Comparison of ENCODE assay signal across 10 cellular contexts in genomic region chr2:11103984-11104793, GRCh38.
DNase-seq lines count a peak whose midpoint lies in the region; ATAC-seq and TF ChIP-seq lines count a peak whose summit lies in the region.
"Had no signal": no experiment of that assay in that cellular context is flagged by ENCODE, and none has a peak within 500 bp of the region (broad histone marks: within the 10 kb centered on the region; RNA-seq: fewer than 3 reads in every experiment).

No MANE protein-coding gene starts in this region.

- in situ Hi-C loops in ACHN (cut with HindIII; ENCODE audit: low pct_ligation_motif_present, low pct_unique_long_range_greater_than_20kb, low sequenced_read_pairs) = loop anchor here (25.0 kb wide), 1 partner anchor 267 kb away; no protein-coding TSS in a partner anchor

- no peaks in the 10 kb centered on the region for H4K20me1 ChIP-seq in KMS-11 (ENCODE audit: insufficient read depth)

- no peaks in the 10 kb centered on the region for H3K79me2 ChIP-seq in KMS-11 (ENCODE audit: insufficient read depth, low read depth)

- TF ChIP-seq CTCF in KMS-11 (conservative IDR thresholded peaks at IDR 0.05; ENCODE audit: low read depth, low read length) (no peak), RWPE1 (conservative IDR thresholded peaks at IDR 0.05; ENCODE audit: low read depth) (no peak)

- POLR2A ChIA-PET in RWPE1 (lab: Yijun Ruan, JAX; ENCODE audit: low non-redundant PET) = no interaction called here

- DNase-seq in activated CD8-positive, alpha-beta memory T cell treated with anti-CD3 and anti-CD28 coated beads, Interleukin-2, amount 50 U/mL, for 24 hours (ENCODE audit: extremely low read depth) = peak; percentile 8
- DNase-seq in activated CD8-positive, alpha-beta memory T cell treated with anti-CD3 and anti-CD28 coated beads for 24 hours = no peak
- DNase-seq in central memory CD4-positive, alpha-beta T cell = peak; percentile 31
- no peak for DNase-seq in stimulated activated effector memory CD8-positive, alpha-beta T cell treated with anti-CD3 and anti-CD28 coated beads, Interleukin-12 subunit alpha, Interleukin-12 subunit beta, amount 100 ng/mL, for 72 hours (ENCODE audit: low spot score in 2 of 2)
- DNase-seq in NCI-H2029 treated with DMSO at 0.1 percent for 48 hours (lab: John Stamatoyannopoulos, UW) = no peak
- no peak for DNase-seq in ACHN
- no peak for DNase-seq in RWPE1 (ENCODE audit: low spot score)

- peak overlapping the region; percentile 71; the same call in 1 of the 2 replicates for H2AFZ ChIP-seq in KMS-11 (ENCODE audit: low read depth)

- no peak overlapping the region for H3K4me3 ChIP-seq in KMS-11 (IDR thresholded peaks at IDR 0.05; ENCODE audit: insufficient read depth, low read depth, low read length)
- H3K4me3 ChIP-seq: cardiac muscle cell had no signal

- H3K9me3 Mint-ChIP-seq in stimulated activated effector memory CD8-positive, alpha-beta T cell treated with anti-CD3 and anti-CD28 coated beads, Interleukin-12 subunit alpha, Interleukin-12 subunit beta, amount 100 ng/mL, for 72 hours = no peaks in the 10 kb centered on the region

- H3K36me3 Mint-ChIP-seq in stimulated activated effector memory CD8-positive, alpha-beta T cell treated with anti-CD3 and anti-CD28 coated beads, Interleukin-12 subunit alpha, Interleukin-12 subunit beta, amount 100 ng/mL, for 72 hours = no peaks in the 10 kb centered on the region

- H3K4me2 ChIP-seq in KMS-11 = peak overlapping the region; percentile 84

- no peaks in the 10 kb centered on the region for H3K27me3 ChIP-seq in KMS-11 (ENCODE audit: insufficient read depth, low read depth)
- H3K27me3 ChIP-seq: cardiac muscle cell had no signal

- CTCF ChIA-PET in RWPE1 (lab: Yijun Ruan, JAX) = interaction anchor here (0.6 to 0.7 kb wide), 2 partner anchors 43 to 192 kb away, joined by 3 to 4 read pairs; partner anchors contain the start of gene KCNF1

- peak; percentile 75 for ATAC-seq in stimulated activated effector memory CD8-positive, alpha-beta T cell treated with anti-CD3 and anti-CD28 coated beads, Interleukin-12 subunit alpha, Interleukin-12 subunit beta, amount 100 ng/mL, for 72 hours
- ATAC-seq: Right ventricle myocardium inferior had no signal

- no peak overlapping the region for H3K27ac Mint-ChIP-seq in stimulated activated effector memory CD8-positive, alpha-beta T cell treated with anti-CD3 and anti-CD28 coated beads, Interleukin-12 subunit alpha, Interleukin-12 subunit beta, amount 100 ng/mL, for 72 hours

- peaks cover 76% of the 10 kb centered on the region for H3K4me1 ChIP-seq in KMS-11 (ENCODE audit: low read depth, poor library complexity, severe bottlenecking)

- H3K36me3 ChIP-seq in KMS-11 (ENCODE audit: insufficient read depth) = no peaks in the 10 kb centered on the region
- H3K36me3 ChIP-seq: cardiac muscle cell had no signal

- peak overlapping the region; percentile 51; the same call in 1 of the 2 replicates for H3K9ac ChIP-seq in KMS-11

- H3K27ac ChIP-seq in KMS-11 (peak overlapping the region; percentile 73), RWPE1 (no peak overlapping the region)
- H3K27ac ChIP-seq: cardiac muscle cell had no signal

- peaks cover 34% of the 10 kb centered on the region for H3K4me1 Mint-ChIP-seq in stimulated activated effector memory CD8-positive, alpha-beta T cell treated with anti-CD3 and anti-CD28 coated beads, Interleukin-12 subunit alpha, Interleukin-12 subunit beta, amount 100 ng/mL, for 72 hours

- peak overlapping the region; percentile 19 for H3K4me3 Mint-ChIP-seq in stimulated activated effector memory CD8-positive, alpha-beta T cell treated with anti-CD3 and anti-CD28 coated beads, Interleukin-12 subunit alpha, Interleukin-12 subunit beta, amount 100 ng/mL, for 72 hours

Comparison
In these comparisons a context has a peak if more than half of its experiments do, and no peak if none do; other contexts are left out.
1. DNase-seq: peak in activated CD8-positive, alpha-beta memory T cell treated with anti-CD3 and anti-CD28 coated beads, Interleukin-2, amount 50 U/mL, for 24 hours (single experiment) and central memory CD4-positive, alpha-beta T cell (single experiment); none in activated CD8-positive, alpha-beta memory T cell treated with anti-CD3 and anti-CD28 coated beads for 24 hours (single experiment), stimulated activated effector memory CD8-positive, alpha-beta T cell treated with anti-CD3 and anti-CD28 coated beads, Interleukin-12 subunit alpha, Interleukin-12 subunit beta, amount 100 ng/mL, for 72 hours (0 of 2), NCI-H2029 treated with DMSO at 0.1 percent for 48 hours (single experiment), ACHN (single experiment) and RWPE1 (single experiment).